ENCODE assay signal across 8 cellular contexts in the genomic region with DNA sequence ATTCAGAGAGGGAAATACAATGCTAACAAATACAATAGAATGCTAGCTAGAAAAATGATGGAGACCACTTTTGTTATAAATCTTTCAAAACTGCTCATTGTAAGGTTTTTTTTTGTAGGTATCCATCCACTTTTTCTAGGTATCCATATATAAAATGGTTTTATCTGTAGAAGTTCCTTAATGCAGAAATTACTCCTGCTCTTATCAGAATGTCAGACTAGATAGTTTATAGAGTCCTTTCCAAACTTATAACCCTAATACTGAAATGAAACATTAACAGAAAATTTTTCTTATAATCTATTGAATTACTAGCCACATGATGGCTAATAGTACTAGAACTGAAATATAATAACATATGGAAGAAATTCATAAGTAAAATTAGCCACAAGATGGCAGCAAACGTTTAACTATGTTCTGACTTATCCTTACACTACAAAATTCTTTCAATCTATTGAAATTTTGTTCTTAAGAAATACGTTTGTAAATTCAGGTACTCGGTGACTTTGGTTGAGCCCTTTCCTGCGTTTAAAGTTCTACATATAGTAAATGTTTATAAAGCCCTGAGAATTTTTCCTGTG. TPM values are rescaled to one million over a fixed set of nuclear protein-coding genes. Genes with fewer than 3 reads are reported as not detected.
DNase-seq lines count a peak whose midpoint lies in the region; ATAC-seq and TF ChIP-seq lines count a peak whose summit lies in the region.

No MANE protein-coding gene starts in this region.

- H3K4me1 ChIP-seq in ascending aorta: no peaks in the 10 kb centered on the region

- intact Hi-C loops in ascending aorta (cut with DNase I): loop anchor here (10.0 kb wide), 1 partner anchor 236 kb away; no protein-coding TSS in a partner anchor

- H3K9me3 ChIP-seq in neural cell (ENCODE audit: low read length) (no peaks in the 10 kb centered on the region), ascending aorta (no peaks in the 10 kb centered on the region)

- POLR2A ChIA-PET in BJ (lab: Charles Lee): no interaction called here

- H3F3A ChIP-seq in neural cell (ENCODE audit: insufficient read depth, low read length, poor library complexity, severe bottlenecking): no peaks in the 10 kb centered on the region

- H3K4me2 ChIP-seq in neural cell (ENCODE audit: low read length): no peak overlapping the region

- no peaks in the 10 kb centered on the region for H3K9me2 ChIP-seq in neural cell (ENCODE audit: insufficient read depth, low read length)

- CTCF ChIA-PET in BJ (lab: Yijun Ruan, JAX): interaction anchor here (0.6 to 0.7 kb wide), 2 partner anchors 9 to 238 kb away, joined by 3 read pairs; no protein-coding TSS in a partner anchor

- TF ChIP-seq CTCF in BJ (IDR thresholded peaks at IDR 0.05; ENCODE audit: insufficient read depth, low read depth, low read length) (peak; percentile 24; the same call in 1 of the 2 replicates), neural cell (IDR thresholded peaks at IDR 0.05; ENCODE audit: poor library complexity, severe bottlenecking) (peak; percentile 75), ascending aorta (IDR thresholded peaks at IDR 0.05) (peak in 1 of 3 experiments; percentile 41)

- TF ChIP-seq EP300 in neural cell (conservative IDR thresholded peaks at IDR 0.05; ENCODE audit: poor library complexity, severe bottlenecking): no peak

- TF ChIP-seq RAD21 in neural cell (conservative IDR thresholded peaks at IDR 0.05): peak; percentile 85

- H4K20me1 ChIP-seq in neural cell (ENCODE audit: insufficient read depth): no peaks in the 10 kb centered on the region

- no peak overlapping the region for H2AFZ ChIP-seq in neural cell (ENCODE audit: low read depth, low read length)

- H3K27me3 ChIP-seq in BJ (ENCODE audit: control insufficient read depth, insufficient read depth, low read length) (no peaks in the 10 kb centered on the region), neural cell (ENCODE audit: insufficient read depth, low read depth, low read length) (no peaks in the 10 kb centered on the region), ascending aorta (no peaks in the 10 kb centered on the region)

- peak; percentile 53 for ATAC-seq in GM21619 (IDR thresholded peaks at IDR 0.05; ENCODE audit: unreplicated experiment)
- no peak for ATAC-seq in HG03571 (IDR thresholded peaks at IDR 0.05; ENCODE audit: unreplicated experiment)

- no peak overlapping the region for H3K4me3 ChIP-seq in BJ (ENCODE audit: low read depth, low read length)
- H3K4me3 ChIP-seq in neural cell (ENCODE audit: low read length): no peak overlapping the region
- H3K4me3 ChIP-seq in ascending aorta: no peak overlapping the region

- DNase-seq in BJ (ENCODE audit: low read depth) (no peak), NCI-H2171 treated with DMSO at 0.1 percent for 48 hours (lab: John Stamatoyannopoulos, UW) (peak; percentile 68), ascending aorta (ENCODE audit: low spot score in 2 of 2) (no peak)
- peak; percentile 3 for DNase-seq in central memory CD4-positive, alpha-beta T cell
- DNase-seq in stimulated activated CD8-positive, alpha-beta memory T cell treated with anti-CD3 and anti-CD28 coated beads, Interleukin-4, amount 100 ng/mL, for 48 hours: no peak

- no peaks in the 10 kb centered on the region for H3K79me2 ChIP-seq in neural cell (replicated peaks; ENCODE audit: insufficient read depth, low read length)

- H3K27ac ChIP-seq in neural cell (ENCODE audit: low read length): no peak overlapping the region
- no peak overlapping the region for H3K27ac ChIP-seq in ascending aorta

- H3K9ac ChIP-seq in neural cell (ENCODE audit: low read length): no peak overlapping the region

- H3K36me3 ChIP-seq in BJ (ENCODE audit: control insufficient read depth, insufficient read depth, low read length) (no peaks in the 10 kb centered on the region), neural cell (ENCODE audit: insufficient read depth, low read length) (no peaks in the 10 kb centered on the region), ascending aorta (no peaks in the 10 kb centered on the region)

TF ChIP-seq in neural cell, 6 proteins besides CTCF, POLR2A, EP300 and RAD21:
- peak; percentile 83 for TF ChIP-seq SMC3 (conservative IDR thresholded peaks at IDR 0.05; ENCODE audit: poor library complexity)
- no peak for TF ChIP-seq EZH2 (IDR thresholded peaks at IDR 0.05; ENCODE audit: borderline replicate concordance, insufficient read depth, low read length, poor library complexity, severe bottlenecking)

RNA-seq across cellular contexts. Expression of gene ECT2, which starts 58.5 kb away (rescaled TPM):
- polyA plus RNA-seq in BJ (2011; rRNA removed) (15.3 and 30.9 TPM in 2 replicates), neural cell (6.3 and 8.6 TPM in 2 replicates)
- 16.1 and 19.8 TPM in 2 replicates for polyA minus RNA-seq in BJ (2011; rRNA and poly(A)+ RNA removed)
- 7.9 and 8.3 TPM in 2 replicates for polyA minus RNA-seq in neural cell
- total RNA-seq in ascending aorta: 27.1 TPM

Comparison
In these comparisons a context has a peak if more than half of its experiments do, and no peak if none do; other contexts are left out.
1. DNase-seq: peak in NCI-H2171 treated with DMSO at 0.1 percent for 48 hours (single experiment) and central memory CD4-positive, alpha-beta T cell (single experiment); none in BJ (single experiment), stimulated activated CD8-positive, alpha-beta memory T cell treated with anti-CD3 and anti-CD28 coated beads, Interleukin-4, amount 100 ng/mL, for 48 hours (single experiment) and ascending aorta (0 of 2).